Comparison of ENCODE assay signal across 26 cellular contexts in the genomic region with DNA sequence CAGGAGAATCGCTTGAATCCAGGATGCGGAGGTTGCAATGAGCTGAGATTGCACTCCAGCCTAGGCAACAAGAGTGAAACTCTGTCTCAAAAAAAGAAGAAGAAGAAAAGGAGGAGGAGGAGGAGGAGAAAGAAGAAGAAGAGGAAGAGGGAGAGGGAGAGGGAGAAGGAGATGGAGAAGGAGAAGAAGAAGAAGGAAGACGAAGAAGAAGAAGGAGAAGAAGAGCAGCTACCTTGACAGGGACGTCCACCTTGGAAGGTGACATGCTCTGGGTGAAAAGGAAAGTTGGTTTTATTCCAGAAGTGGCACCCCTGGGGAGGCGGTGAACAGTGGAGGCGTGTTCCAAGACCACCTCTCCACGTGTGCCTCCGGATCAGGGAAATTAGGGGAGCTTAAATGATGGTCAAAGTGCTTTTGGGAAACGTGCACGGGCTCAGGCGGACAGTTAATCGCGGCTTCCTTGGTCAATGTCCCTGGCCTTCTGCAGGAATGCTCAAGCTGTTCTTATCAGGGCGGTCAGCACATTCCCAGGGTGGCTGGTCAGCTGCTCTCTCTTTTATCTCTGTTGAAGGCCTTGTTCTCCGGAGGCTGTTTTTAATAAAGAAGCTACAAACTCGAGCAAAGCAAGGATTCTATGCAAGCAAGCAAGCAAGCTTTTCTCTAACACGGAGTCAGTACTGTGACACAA.
DNase-seq lines count a peak whose midpoint lies in the region; ATAC-seq, FAIRE-seq and TF ChIP-seq lines count a peak whose summit lies in the region.
"Had no signal": no experiment of that assay in that cellular context is flagged by ENCODE, and none has a peak within 500 bp of the region (broad histone marks: within the 10 kb centered on the region; RNA-seq: fewer than 3 reads in every experiment).

No MANE protein-coding gene starts in this region.

- no peaks in the 10 kb centered on the region for H3K79me2 ChIP-seq in hepatocyte

- H3K4me3 ChIP-seq in A549 (no peak overlapping the region), fibroblast of villous mesenchyme (ENCODE audit: low read depth, low read length) (no peak overlapping the region), ovary (no peak overlapping the region), testis (no peak overlapping the region), kidney (ENCODE audit: low read length in 2 of 2) (no peak overlapping the region), hepatocyte (no peak overlapping the region)
- H3K4me3 ChIP-seq: BLaER1, GM12878 had no signal

- H3K9me3 ChIP-seq in A549 (peaks cover 33% of the 10 kb centered on the region), ovary (peaks cover 0 to 2% of the 10 kb centered on the region in 2 donors), testis (no peaks in the 10 kb centered on the region), kidney (ENCODE audit: control insufficient read depth in 1 of 2, low read length in 2 of 2) (peaks cover 0 to 9% of the 10 kb centered on the region in 2 donors), hepatocyte (ENCODE audit: low read depth) (no peaks in the 10 kb centered on the region)
- H3K9me3 ChIP-seq: BE2C, BLaER1 had no signal

- H3K9ac ChIP-seq in kidney (ENCODE audit: low read length in 2 of 2): no peak overlapping the region
- H3K9ac ChIP-seq: BLaER1 had no signal

- POLR2A ChIA-PET in A549 (lab: Yijun Ruan, JAX): no interaction called here

- CTCF ChIA-PET in A549 (lab: Yijun Ruan, JAX): no interaction called here

- TF ChIP-seq EP300 in A549 (IDR thresholded peaks at IDR 0.05) (no peak), ovary (IDR thresholded peaks at IDR 0.05) (no peak)

- H3K4me2 ChIP-seq in A549 (no peak overlapping the region), hepatocyte (no peak overlapping the region)
- H3K4me2 ChIP-seq: BLaER1 had no signal

- H3K27ac ChIP-seq in A549 (no peak overlapping the region), ovary (peak overlapping the region; percentile 7 to 74), testis (peak overlapping the region; percentile 65 to 82), kidney (ENCODE audit: low read depth in 2 of 2, low read length in 2 of 2) (no peak overlapping the region), hepatocyte (no peak overlapping the region)
- H3K27ac ChIP-seq: 22Rv1, BLaER1 had no signal

- H3K4me1 ChIP-seq in A549 (no peaks in the 10 kb centered on the region), ovary (ENCODE audit: insufficient read depth) (peaks cover 9% of the 10 kb centered on the region), testis (peaks cover 40% of the 10 kb centered on the region), kidney (ENCODE audit: control insufficient read depth in 1 of 2, insufficient read depth in 1 of 2, low read depth in 1 of 2, low read length in 2 of 2) (no peaks in the 10 kb centered on the region), hepatocyte (ENCODE audit: insufficient read depth) (no peaks in the 10 kb centered on the region)
- H3K4me1 ChIP-seq: BE2C, BLaER1 had no signal

- no peak for TF ChIP-seq POLR2A in A549 (IDR thresholded peaks at IDR 0.05; ENCODE audit: low read length)
- no peak for TF ChIP-seq POLR2A in ovary (IDR thresholded peaks at IDR 0.05)
- TF ChIP-seq POLR2A in testis (IDR thresholded peaks at IDR 0.05): no peak

- DNase-seq in A549 (ENCODE audit: low read depth in 1 of 2, low spot score in 1 of 2) (no peak), fibroblast of villous mesenchyme (ENCODE audit: low read depth) (peak; percentile 30), ovary (peak; percentile 53 to 76 (median 63)), testis (peak; percentile 93), kidney (no peak), NCI-H1105 treated with DMSO at 0.1 percent for 48 hours (lab: John Stamatoyannopoulos, UW) (no peak), hepatocyte (ENCODE audit: low spot score) (no peak)
- DNase-seq: ACHN; BE2C; C1 segment of cervical spinal cord; CD4-positive, alpha-beta memory T cell; CD4-positive, CD25-positive, alpha-beta regulatory T cell; CD8-positive, alpha-beta memory T cell; COR-L47; DMS 273 treated with DMSO at 0.1 percent for 48 hours; DMS153; DMS53; DMS79; DND-41; EL; GDM1 had no signal

- WGBS in A549 (ENCODE audit: missing lambda C conversion rate): 19% methylated on average over 16 of the region's 17 CpGs
- 23 to 45% (median 25%) methylated on average over 17 of the region's 17 CpGs for WGBS in ovary, 3 donors
- WGBS in testis, 2 donors: 27 to 60% methylated on average over 17 of the region's 17 CpGs
- 64% methylated on average over 16 of the region's 17 CpGs for WGBS in hepatocyte (ENCODE audit: low lambda C conversion rate, missing lambda C conversion rate)

- no peaks in the 10 kb centered on the region for H4K20me1 ChIP-seq in hepatocyte (ENCODE audit: insufficient read depth, poor library complexity, severe bottlenecking)
- H4K20me1 ChIP-seq: BLaER1 had no signal

- intact Hi-C loops in ovary (cut with DNase I): loop anchor here in 1 of 4 donors (10.0 kb wide), 1 partner anchor 65 kb away; no protein-coding TSS in a partner anchor
- intact Hi-C loops in testis (cut with DNase I; ENCODE audit: low total_unique reads): no loop called here
- intact Hi-C loops in kidney (cut with DNase I): no loop called here

- no peak for TF ChIP-seq CTCF in A549 (IDR thresholded peaks at IDR 0.05)
- TF ChIP-seq CTCF in fibroblast of villous mesenchyme (IDR thresholded peaks at IDR 0.05; ENCODE audit: insufficient read depth, low read depth, low read length): no peak
- no peak for TF ChIP-seq CTCF in ovary (IDR thresholded peaks at IDR 0.05)
- TF ChIP-seq CTCF in testis (IDR thresholded peaks at IDR 0.05): no peak
- no peak for TF ChIP-seq CTCF in kidney (IDR thresholded peaks at IDR 0.05; ENCODE audit: borderline replicate concordance, extremely low read depth, insufficient read depth)
- TF ChIP-seq CTCF in hepatocyte (IDR thresholded peaks at IDR 0.05; ENCODE audit: poor library complexity): no peak

- FAIRE-seq in A549 (lab: Jason Lieb, UNC) (peak; percentile 36), kidney (lab: Jason Lieb, UNC) (no peak)
- FAIRE-seq: GM12878, GM12892, GM18507 had no signal

- H3K9me2 ChIP-seq in hepatocyte (replicated peaks; ENCODE audit: insufficient read depth): no peaks in the 10 kb centered on the region

- TF ChIP-seq RAD21 in A549 (conservative IDR thresholded peaks at IDR 0.05 in 1 of 2, IDR thresholded peaks at IDR 0.05 in 1 of 2): no peak

- H3K36me3 ChIP-seq in ovary (no peaks in the 10 kb centered on the region), testis (ENCODE audit: low read depth, missing control alignments) (no peaks in the 10 kb centered on the region), kidney (ENCODE audit: control insufficient read depth in 1 of 2, insufficient read depth in 2 of 2, low read length in 2 of 2) (no peaks in the 10 kb centered on the region), hepatocyte (replicated peaks; ENCODE audit: insufficient read depth, low read depth) (no peaks in the 10 kb centered on the region)
- H3K36me3 ChIP-seq: BE2C, BLaER1 had no signal

- H3K27me3 ChIP-seq in ovary (no peaks in the 10 kb centered on the region), testis (no peaks in the 10 kb centered on the region), hepatocyte (no peaks in the 10 kb centered on the region)
- H3K27me3 ChIP-seq: BE2C, BLaER1 had no signal

- H2AFZ ChIP-seq in hepatocyte: no peak overlapping the region

- no peak for ATAC-seq in A549
- ATAC-seq: GM12878 had no signal

TF ChIP-seq in A549, 52 proteins besides CTCF, POLR2A, EP300 and RAD21:
- TF ChIP-seq, protein P1, sequence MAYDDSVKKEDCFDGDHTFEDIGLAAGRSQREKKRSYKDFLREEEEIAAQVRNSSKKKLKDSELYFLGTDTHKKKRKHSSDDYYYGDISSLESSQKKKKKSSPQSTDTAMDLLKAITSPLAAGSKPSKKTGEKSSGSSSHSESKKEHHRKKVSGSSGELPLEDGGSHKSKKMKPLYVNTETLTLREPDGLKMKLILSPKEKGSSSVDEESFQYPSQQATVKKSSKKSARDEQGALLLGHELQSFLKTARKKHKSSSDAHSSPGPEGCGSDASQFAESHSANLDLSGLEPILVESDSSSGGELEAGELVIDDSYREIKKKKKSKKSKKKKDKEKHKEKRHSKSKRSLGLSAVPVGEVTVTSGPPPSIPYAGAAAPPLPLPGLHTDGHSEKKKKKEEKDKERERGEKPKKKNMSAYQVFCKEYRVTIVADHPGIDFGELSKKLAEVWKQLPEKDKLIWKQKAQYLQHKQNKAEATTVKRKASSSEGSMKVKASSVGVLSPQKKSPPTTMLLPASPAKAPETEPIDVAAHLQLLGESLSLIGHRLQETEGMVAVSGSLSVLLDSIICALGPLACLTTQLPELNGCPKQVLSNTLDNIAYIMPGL (CRISPR knock-in tag; IDR thresholded peaks at IDR 0.05; ENCODE audit: borderline replicate concordance): no peak
- TF ChIP-seq ZFP36 (IDR thresholded peaks at IDR 0.05; ENCODE audit: borderline replicate concordance, partially characterized antibody): no peak
- no peak for TF ChIP-seq SMC3 (IDR thresholded peaks at IDR 0.05)
- TF ChIP-seq EHMT2 (IDR thresholded peaks at IDR 0.05; ENCODE audit: low read depth): no peak
- no peak for TF ChIP-seq KDM1A (IDR thresholded peaks at IDR 0.05; ENCODE audit: low read depth)
- no peak for TF ChIP-seq EHF (CRISPR knock-in tag; IDR thresholded peaks at IDR 0.05)

Comparison
In these comparisons a context has a peak if more than half of its experiments do, and no peak if none do; other contexts are left out.
1. DNase-seq: peak in fibroblast of villous mesenchyme (single experiment), ovary (5 of 5) and testis (single experiment); none in A549 (0 of 2), kidney (single experiment), NCI-H1105 treated with DMSO at 0.1 percent for 48 hours (single experiment) and hepatocyte (single experiment).
2. H3K27ac ChIP-seq: peak in ovary (2 of 2) and testis (2 of 2); none in A549 (0 of 2), kidney (0 of 2) and hepatocyte (single experiment).